In genomic region chr18:48616484-48617255, GRCh38 we compare ENCODE assay signal across 22 cellular contexts.
DNase-seq lines count a peak whose midpoint lies in the region; ATAC-seq and TF ChIP-seq lines count a peak whose summit lies in the region.
"Had no signal": no experiment of that assay in that cellular context is flagged by ENCODE, and none has a peak within 500 bp of the region (broad histone marks: within the 10 kb centered on the region; RNA-seq: fewer than 3 reads in every experiment).

No MANE protein-coding gene starts in this region.

- H4K20me1 ChIP-seq in hepatocyte (ENCODE audit: insufficient read depth, poor library complexity, severe bottlenecking), result peaks cover 28% of the 10 kb centered on the region

- no peak overlapping the region for H3K27ac ChIP-seq in right cardiac atrium (ENCODE audit: low read length)
- H3K27ac ChIP-seq in hepatocyte, result no peak overlapping the region
- H3K27ac ChIP-seq: lower lobe of right lung had no signal

- DNase-seq in left ventricle myocardium superior (no peak), right cardiac atrium (no peak), epithelial cell of esophagus (ENCODE audit: low read depth) (peak; percentile 68), midbrain (lab: John Stamatoyannopoulos, UW) (peak; percentile 15), hepatocyte (ENCODE audit: low spot score) (no peak), NCI-H2171 treated with DMSO at 0.1 percent for 48 hours (lab: John Stamatoyannopoulos, UW) (no peak), NCI-H2029 treated with DMSO at 0.1 percent for 48 hours (lab: John Stamatoyannopoulos, UW) (no peak)
- DNase-seq: activated CD4-positive, alpha-beta T cell treated with anti-CD3 and anti-CD28 coated beads, Interleukin-2, amount 10 ng/mL, durations not matched to agents 7 days and 5 days; activated CD8-positive, alpha-beta memory T cell treated with anti-CD3 and anti-CD28 coated beads, Interleukin-2, amount 10 ng/mL, durations not matched to agents 7 days and 5 days; activated naive CD4-positive, alpha-beta T cell treated with anti-CD3 and anti-CD28 coated beads for 36 hours; activated T-cell treated with anti-CD3 and anti-CD28 coated beads, Interleukin-2, amount 50 U/mL, for 72 hours; amniotic stem cell; BE2C; COR-L47; DMS79; MV-4-11; stimulated activated CD8-positive, alpha-beta memory T cell treated with anti-CD3 and anti-CD28 coated beads, Interleukin-4, amount 100 ng/mL, for 48 hours had no signal

- intact Hi-C loops in left ventricle myocardium superior (cut with micrococcal nuclease), result no loop called here
- intact Hi-C loops in right cardiac atrium (cut with DNase I), result loop anchor here in 1 of 4 donors (10.0 kb wide), 1 partner anchor 48 kb away; no protein-coding TSS in a partner anchor

- H3K36me3 Mint-ChIP-seq in stimulated activated memory B cell treated with anti-CD40 and anti-IgM and Interleukin-4, amounts not matched to agents 10 μg/mL and 1 μg/mL and 100 μg/mL, for 72 hours, result peaks cover 5% of the 10 kb centered on the region
- H3K36me3 Mint-ChIP-seq: activated CD8-positive, alpha-beta memory T cell treated with anti-CD3 and anti-CD28 coated beads, Interleukin-2, amount 10 ng/mL, durations not matched to agents 7 days and 5 days had no signal

- H2AFZ ChIP-seq in hepatocyte, result no peak overlapping the region

- no peaks in the 10 kb centered on the region for H3K9me3 Mint-ChIP-seq in stimulated activated memory B cell treated with anti-CD40 and anti-IgM and Interleukin-4, amounts not matched to agents 10 μg/mL and 1 μg/mL and 100 μg/mL, for 72 hours
- H3K9me3 Mint-ChIP-seq: activated CD4-positive, alpha-beta T cell treated with anti-CD3 and anti-CD28 coated beads, Interleukin-2, amount 10 ng/mL, durations not matched to agents 7 days and 5 days; activated naive CD4-positive, alpha-beta T cell treated with anti-CD3 and anti-CD28 coated beads for 36 hours; activated T-cell treated with anti-CD3 and anti-CD28 coated beads, Interleukin-2, amount 50 U/mL, for 72 hours; T-helper 2 cell treated with Interferon-gamma antibody and Interleukin-4, amounts not matched to agents 5 μg/mL and 100 μg/mL, for 36 hours had no signal

- H3K4me3 Mint-ChIP-seq in stimulated activated memory B cell treated with anti-CD40 and anti-IgM and Interleukin-4, amounts not matched to agents 10 μg/mL and 1 μg/mL and 100 μg/mL, for 72 hours, result no peak overlapping the region
- H3K4me3 Mint-ChIP-seq: activated CD4-positive, alpha-beta T cell treated with anti-CD3 and anti-CD28 coated beads, Interleukin-2, amount 10 ng/mL, durations not matched to agents 7 days and 5 days; activated CD8-positive, alpha-beta memory T cell treated with anti-CD3 and anti-CD28 coated beads, Interleukin-2, amount 10 ng/mL, durations not matched to agents 7 days and 5 days; activated naive CD4-positive, alpha-beta T cell treated with anti-CD3 and anti-CD28 coated beads for 36 hours; activated T-cell treated with anti-CD3 and anti-CD28 coated beads, Interleukin-2, amount 50 U/mL, for 72 hours; T-helper 2 cell treated with Interferon-gamma antibody and Interleukin-4, amounts not matched to agents 5 μg/mL and 100 μg/mL, for 36 hours had no signal

- peaks cover 4% of the 10 kb centered on the region for H3K4me1 Mint-ChIP-seq in stimulated activated memory B cell treated with anti-CD40 and anti-IgM and Interleukin-4, amounts not matched to agents 10 μg/mL and 1 μg/mL and 100 μg/mL, for 72 hours
- H3K4me1 Mint-ChIP-seq: activated CD4-positive, alpha-beta T cell treated with anti-CD3 and anti-CD28 coated beads, Interleukin-2, amount 10 ng/mL, durations not matched to agents 7 days and 5 days had no signal

- H3K9me2 ChIP-seq in hepatocyte (replicated peaks; ENCODE audit: insufficient read depth), result no peaks in the 10 kb centered on the region

- H3K4me3 ChIP-seq in right cardiac atrium (ENCODE audit: low read length) (no peak overlapping the region), epithelial cell of esophagus (ENCODE audit: low read length) (no peak overlapping the region), hepatocyte (no peak overlapping the region)
- H3K4me3 ChIP-seq: gastroesophageal sphincter, lower lobe of right lung had no signal

- no peaks in the 10 kb centered on the region for H3K9me3 ChIP-seq in right cardiac atrium (ENCODE audit: control insufficient read depth, low read length)
- no peaks in the 10 kb centered on the region for H3K9me3 ChIP-seq in hepatocyte (ENCODE audit: low read depth)
- H3K9me3 ChIP-seq: BE2C, gastroesophageal sphincter, lower lobe of right lung had no signal

- H3K4me1 ChIP-seq in right cardiac atrium (ENCODE audit: control insufficient read depth, insufficient read depth, low read length), result peaks cover 15% of the 10 kb centered on the region
- peaks cover 4% of the 10 kb centered on the region for H3K4me1 ChIP-seq in hepatocyte (ENCODE audit: insufficient read depth)
- H3K4me1 ChIP-seq: BE2C had no signal

- H3K27me3 Mint-ChIP-seq in stimulated activated memory B cell treated with anti-CD40 and anti-IgM and Interleukin-4, amounts not matched to agents 10 μg/mL and 1 μg/mL and 100 μg/mL, for 72 hours, result no peaks in the 10 kb centered on the region
- H3K27me3 Mint-ChIP-seq: activated CD4-positive, alpha-beta T cell treated with anti-CD3 and anti-CD28 coated beads, Interleukin-2, amount 10 ng/mL, durations not matched to agents 7 days and 5 days; activated CD8-positive, alpha-beta memory T cell treated with anti-CD3 and anti-CD28 coated beads, Interleukin-2, amount 10 ng/mL, durations not matched to agents 7 days and 5 days; progenitor cell of endocrine pancreas had no signal

- no peaks in the 10 kb centered on the region for H3K27me3 ChIP-seq in right cardiac atrium (ENCODE audit: control insufficient read depth, insufficient read depth)
- no peaks in the 10 kb centered on the region for H3K27me3 ChIP-seq in hepatocyte
- H3K27me3 ChIP-seq: BE2C, gastroesophageal sphincter had no signal

- ATAC-seq in left ventricle myocardium superior (peak; percentile 29), right cardiac atrium (no peak)
- no peak for ATAC-seq in stimulated activated memory B cell treated with anti-CD40 and anti-IgM and Interleukin-4, amounts not matched to agents 10 μg/mL and 1 μg/mL and 100 μg/mL, for 72 hours
- ATAC-seq: activated CD8-positive, alpha-beta memory T cell treated with anti-CD3 and anti-CD28 coated beads, Interleukin-2, amount 10 ng/mL, durations not matched to agents 7 days and 5 days; activated T-cell treated with anti-CD3 and anti-CD28 coated beads, Interleukin-2, amount 50 U/mL, for 72 hours; gastroesophageal sphincter had no signal

- H3K36me3 ChIP-seq in hepatocyte (replicated peaks; ENCODE audit: insufficient read depth, low read depth), result no peaks in the 10 kb centered on the region
- H3K36me3 ChIP-seq: BE2C had no signal

- WGBS in right cardiac atrium, result 59% methylated on average over 8 of the region's 8 CpGs
- 88% methylated on average over 8 of the region's 8 CpGs for WGBS in hepatocyte (ENCODE audit: low lambda C conversion rate, missing lambda C conversion rate)

- no peak overlapping the region for H3K27ac Mint-ChIP-seq in stimulated activated memory B cell treated with anti-CD40 and anti-IgM and Interleukin-4, amounts not matched to agents 10 μg/mL and 1 μg/mL and 100 μg/mL, for 72 hours
- H3K27ac Mint-ChIP-seq: activated CD4-positive, alpha-beta T cell treated with anti-CD3 and anti-CD28 coated beads, Interleukin-2, amount 10 ng/mL, durations not matched to agents 7 days and 5 days; activated CD8-positive, alpha-beta memory T cell treated with anti-CD3 and anti-CD28 coated beads, Interleukin-2, amount 10 ng/mL, durations not matched to agents 7 days and 5 days; activated naive CD4-positive, alpha-beta T cell treated with anti-CD3 and anti-CD28 coated beads for 36 hours; activated T-cell treated with anti-CD3 and anti-CD28 coated beads, Interleukin-2, amount 50 U/mL, for 72 hours; progenitor cell of endocrine pancreas; T-helper 2 cell treated with Interferon-gamma antibody and Interleukin-4, amounts not matched to agents 5 μg/mL and 100 μg/mL, for 36 hours had no signal

- H3K4me2 ChIP-seq in hepatocyte, result no peak overlapping the region

- peaks cover 24% of the 10 kb centered on the region for H3K79me2 ChIP-seq in hepatocyte

- TF ChIP-seq CTCF in epithelial cell of esophagus (IDR thresholded peaks at IDR 0.05; ENCODE audit: insufficient read depth, low read depth, low read length, missing control alignments), result no peak
- TF ChIP-seq CTCF in hepatocyte (IDR thresholded peaks at IDR 0.05; ENCODE audit: poor library complexity), result no peak

Comparison
In these comparisons a context has a peak if more than half of its experiments do, and no peak if none do; other contexts are left out.
1. DNase-seq: peak in epithelial cell of esophagus (single experiment) and midbrain (single experiment); none in left ventricle myocardium superior (single experiment), right cardiac atrium (0 of 3), hepatocyte (single experiment), NCI-H2171 treated with DMSO at 0.1 percent for 48 hours (single experiment) and NCI-H2029 treated with DMSO at 0.1 percent for 48 hours (single experiment).